Comparison of ENCODE assay signal across 13 cellular contexts in the genomic region with DNA sequence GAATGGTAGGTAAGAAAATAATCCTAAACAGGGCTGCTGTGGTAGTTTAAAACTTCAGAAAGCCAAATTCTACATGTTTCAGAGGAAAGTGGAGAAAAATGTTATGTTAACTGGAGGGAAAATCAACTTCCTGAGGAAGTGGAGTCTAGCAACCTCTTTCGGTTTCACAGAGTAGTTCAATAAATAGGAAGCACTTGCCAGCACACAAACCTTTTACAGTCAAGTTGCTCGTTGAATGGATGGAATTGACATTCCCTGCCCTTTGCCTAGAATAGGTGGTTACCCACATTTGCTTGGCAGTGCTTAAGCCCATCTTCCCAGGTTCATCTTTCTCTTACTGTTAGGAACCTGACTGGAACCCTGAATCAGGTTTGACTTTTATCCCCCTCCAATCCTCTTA. TPM values are rescaled to one million over a fixed set of nuclear protein-coding genes. Genes with fewer than 3 reads are reported as not detected.
A peak's percentile ranks its signal among the peaks of the same experiment; 100 is the strongest.
DNase-seq lines count a peak whose midpoint lies in the region; ATAC-seq and TF ChIP-seq lines count a peak whose summit lies in the region.
"Had no signal": no experiment of that assay in that cellular context is flagged by ENCODE, and none has a peak within 500 bp of the region (broad histone marks: within the 10 kb centered on the region; RNA-seq: fewer than 3 reads in every experiment).

No MANE protein-coding gene starts in this region.

- peak; percentile 54 for TF ChIP-seq CTCF in CD8-positive, alpha-beta T cell (IDR thresholded peaks at IDR 0.05)
- no peak for TF ChIP-seq CTCF in lower lobe of right lung (IDR thresholded peaks at IDR 0.05)

- H3K4me1 ChIP-seq in CD8-positive, alpha-beta T cell (ENCODE audit: insufficient read depth, low read length), result peaks cover 12% of the 10 kb centered on the region
- peaks cover 20% of the 10 kb centered on the region for H3K4me1 ChIP-seq in lower lobe of right lung
- H3K4me1 ChIP-seq: prostate gland, testis had no signal

- H3K4me3 Mint-ChIP-seq in CD8-positive, alpha-beta T cell, result peak overlapping the region; percentile 1
- no peak overlapping the region for H3K4me3 Mint-ChIP-seq in activated CD4-positive, alpha-beta memory T cell treated with anti-CD3 and anti-CD28 coated beads for 36 hours

- H3K9me3 ChIP-seq in CD8-positive, alpha-beta T cell (ENCODE audit: low read length), result no peaks in the 10 kb centered on the region
- no peaks in the 10 kb centered on the region for H3K9me3 ChIP-seq in lower lobe of right lung
- H3K9me3 ChIP-seq: prostate gland, testis had no signal

- H3K36me3 Mint-ChIP-seq in CD8-positive, alpha-beta T cell, result peaks cover 64% of the 10 kb centered on the region
- H3K36me3 Mint-ChIP-seq in activated CD4-positive, alpha-beta memory T cell treated with anti-CD3 and anti-CD28 coated beads for 36 hours, result peaks cover 36% of the 10 kb centered on the region

- CTCF ChIA-PET in CD8-positive, alpha-beta T cell (lab: Charles Lee), result interaction anchor here (1.0 kb wide), 1 partner anchor 13 kb away, joined by 3 read pairs; no protein-coding TSS in a partner anchor
- CTCF ChIA-PET in activated CD4-positive, alpha-beta memory T cell treated with anti-CD3 and anti-CD28 coated beads for 36 hours (lab: Charles Lee), result interaction anchor here (1.3 kb wide), 1 partner anchor 10 kb away, joined by 3 read pairs; no protein-coding TSS in a partner anchor

- POLR2A ChIA-PET in CD8-positive, alpha-beta T cell (lab: Charles Lee), result no interaction called here
- POLR2A ChIA-PET in activated CD4-positive, alpha-beta memory T cell treated with anti-CD3 and anti-CD28 coated beads for 36 hours (lab: Charles Lee), result no interaction called here

- ATAC-seq in CD8-positive, alpha-beta T cell, result peak; percentile 61
- ATAC-seq in lower lobe of right lung (peak; percentile 18 to 23), GM21390 (IDR thresholded peaks at IDR 0.05; ENCODE audit: unreplicated experiment) (no peak)

- no peaks in the 10 kb centered on the region for H3K9me3 Mint-ChIP-seq in CD8-positive, alpha-beta T cell
- H3K9me3 Mint-ChIP-seq in activated CD4-positive, alpha-beta memory T cell treated with anti-CD3 and anti-CD28 coated beads for 36 hours, result no peaks in the 10 kb centered on the region

- intact Hi-C loops in CD8-positive, alpha-beta T cell (cut with DNase I, micrococcal nuclease), result loop anchor here (1.0 to 5.0 kb wide), 5 partner anchors 20 to 210 kb away; no protein-coding TSS in a partner anchor
- intact Hi-C loops in activated CD4-positive, alpha-beta memory T cell treated with anti-CD3 and anti-CD28 coated beads for 36 hours (cut with micrococcal nuclease), result no loop called here
- intact Hi-C loops in lower lobe of right lung (cut with DNase I), result no loop called here

- H3K4me1 Mint-ChIP-seq in CD8-positive, alpha-beta T cell (ENCODE audit: low read depth), result peaks cover 30% of the 10 kb centered on the region
- H3K4me1 Mint-ChIP-seq in activated CD4-positive, alpha-beta memory T cell treated with anti-CD3 and anti-CD28 coated beads for 36 hours (ENCODE audit: low read depth), result peaks cover 41% of the 10 kb centered on the region

- peaks cover 32% of the 10 kb centered on the region for H3K36me3 ChIP-seq in CD8-positive, alpha-beta T cell (ENCODE audit: insufficient read depth, low read length)
- peaks cover 74% of the 10 kb centered on the region for H3K36me3 ChIP-seq in lower lobe of right lung

- H3K4me3 ChIP-seq in CD8-positive, alpha-beta T cell (ENCODE audit: low read depth, low read length), result no peak overlapping the region
- H3K4me3 ChIP-seq in lower lobe of right lung, result no peak overlapping the region
- H3K4me3 ChIP-seq: prostate gland, testis had no signal

- H3K27ac Mint-ChIP-seq in CD8-positive, alpha-beta T cell, result peak overlapping the region; percentile 82
- H3K27ac Mint-ChIP-seq in activated CD4-positive, alpha-beta memory T cell treated with anti-CD3 and anti-CD28 coated beads for 36 hours, result peak overlapping the region; percentile 21

- DNase-seq in CD8-positive, alpha-beta T cell, result no peak
- peak; percentile 70 to 79 for DNase-seq in Kasumi-1 (lab: John Stamatoyannopoulos, UW)
- DNase-seq in activated CD4-positive, alpha-beta memory T cell treated with anti-CD3 and anti-CD28 coated beads for 36 hours, result no peak
- DNase-seq in lower lobe of right lung, result no peak
- DNase-seq in amniotic stem cell (lab: John Stamatoyannopoulos, UW), result no peak
- DNase-seq in NCI-H748 treated with DMSO at 0.1 percent for 48 hours (lab: John Stamatoyannopoulos, UW), result no peak
- no peak for DNase-seq in Ammon's horn (ENCODE audit: low spot score)
- DNase-seq: cortex of kidney, foreskin melanocyte, NCI-H1105 treated with DMSO at 0.1 percent for 48 hours, testis had no signal

- H3K27me3 Mint-ChIP-seq in CD8-positive, alpha-beta T cell (ENCODE audit: low read depth), result no peaks in the 10 kb centered on the region
- no peaks in the 10 kb centered on the region for H3K27me3 Mint-ChIP-seq in activated CD4-positive, alpha-beta memory T cell treated with anti-CD3 and anti-CD28 coated beads for 36 hours

- peak overlapping the region; percentile 26 for H3K27ac ChIP-seq in CD8-positive, alpha-beta T cell (ENCODE audit: low read depth, low read length)
- H3K27ac ChIP-seq in lower lobe of right lung, result peak overlapping the region; percentile 31
- H3K27ac ChIP-seq: prostate gland, testis had no signal

- H3K27me3 ChIP-seq in CD8-positive, alpha-beta T cell (ENCODE audit: insufficient read depth, low read length), result no peaks in the 10 kb centered on the region
- H3K27me3 ChIP-seq in lower lobe of right lung (ENCODE audit: low read depth), result no peaks in the 10 kb centered on the region
- H3K27me3 ChIP-seq: testis had no signal

RNA-seq across cellular contexts. Expression of a gene that starts 15.9 kb away (rescaled TPM):
- total RNA-seq in CD8-positive, alpha-beta T cell, result 10 to 100 TPM; 38.8 to 41.7 TPM
- total RNA-seq in activated CD4-positive, alpha-beta memory T cell treated with anti-CD3 and anti-CD28 coated beads for 36 hours, result 10 to 100 TPM; 45.0 to 46.6 TPM
- 62.5 TPM for total RNA-seq in lower lobe of right lung

RNA-seq across cellular contexts. Expression of a gene that starts 19.0 kb away (rescaled TPM):
- 10 to 100 TPM; 47.6 to 57.9 TPM for total RNA-seq in CD8-positive, alpha-beta T cell
- total RNA-seq in activated CD4-positive, alpha-beta memory T cell treated with anti-CD3 and anti-CD28 coated beads for 36 hours, result 10 to 100 TPM; 52.1 to 56.7 TPM
- 62.2 TPM for total RNA-seq in lower lobe of right lung

RNA-seq across cellular contexts. Expression of a gene that starts 33.2 kb away (rescaled TPM):
- 1 to 10 TPM; 8.7 to 9.6 TPM for total RNA-seq in CD8-positive, alpha-beta T cell
- 10 to 100 TPM; 14.2 to 17.1 TPM for total RNA-seq in activated CD4-positive, alpha-beta memory T cell treated with anti-CD3 and anti-CD28 coated beads for 36 hours
- total RNA-seq in lower lobe of right lung, result 19.7 TPM

Comparison
In these comparisons a context has a peak if more than half of its experiments do, and no peak if none do; other contexts are left out.
1. DNase-seq: peak in Kasumi-1 (2 of 2); none in CD8-positive, alpha-beta T cell (0 of 7), activated CD4-positive, alpha-beta memory T cell treated with anti-CD3 and anti-CD28 coated beads for 36 hours (single experiment), lower lobe of right lung (single experiment), amniotic stem cell (single experiment), NCI-H748 treated with DMSO at 0.1 percent for 48 hours (single experiment) and Ammon's horn (single experiment).
2. intact Hi-C loops: an anchor here in CD8-positive, alpha-beta T cell (1.0 to 5.0 kb wide); none called in activated CD4-positive, alpha-beta memory T cell treated with anti-CD3 and anti-CD28 coated beads for 36 hours and lower lobe of right lung.